8 cellular contexts compared by ENCODE assay signal in the genomic region with DNA sequence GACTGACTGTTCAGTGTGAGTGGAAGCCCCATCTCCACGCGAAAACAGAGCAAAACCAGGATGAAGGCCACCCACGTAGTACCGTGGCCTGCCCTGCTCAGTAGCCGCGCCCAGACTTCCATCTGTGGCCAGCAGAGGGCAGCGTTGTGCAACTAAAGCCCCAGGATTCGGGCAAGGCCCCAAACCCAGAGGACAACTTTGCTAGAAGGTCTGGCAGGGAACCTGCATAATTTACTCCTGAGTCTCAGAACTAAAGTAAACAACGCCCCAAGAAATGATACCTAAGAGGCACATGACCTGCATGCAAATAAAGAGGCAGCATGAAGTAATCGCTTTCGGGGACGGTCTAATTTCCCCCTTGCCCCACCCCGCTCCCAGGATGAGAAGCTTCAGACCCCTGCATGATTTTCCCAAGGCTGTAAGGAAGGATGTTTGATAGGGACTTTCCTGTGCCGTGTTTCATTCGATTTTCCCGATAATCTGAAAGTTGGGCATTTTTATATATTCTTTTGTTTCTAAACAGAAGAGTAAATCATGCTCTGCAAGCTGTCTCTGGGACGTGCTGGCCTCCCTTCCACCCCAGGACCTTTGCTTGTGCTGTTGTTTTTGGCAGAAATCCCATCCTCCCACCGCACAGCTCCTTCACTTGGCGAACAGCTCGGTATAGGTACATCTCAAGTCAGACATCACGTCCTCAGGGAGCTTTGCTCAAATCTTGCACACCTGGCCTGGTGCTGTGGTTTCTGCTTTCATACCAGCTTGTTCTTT. TPM values are rescaled to one million over a fixed set of nuclear protein-coding genes. Genes with fewer than 3 reads are reported as not detected.
DNase-seq lines count a peak whose midpoint lies in the region; ATAC-seq and TF ChIP-seq lines count a peak whose summit lies in the region.

No MANE protein-coding gene starts in this region.

- H3K9ac ChIP-seq in MM.1S (ENCODE audit: low read length) = no peak overlapping the region

- TF ChIP-seq CTCF in MM.1S (IDR thresholded peaks at IDR 0.05; ENCODE audit: low read length) (peak; percentile 74), ascending aorta (IDR thresholded peaks at IDR 0.05) (peak; percentile 81 to 93 (median 91)), hepatocyte (IDR thresholded peaks at IDR 0.05; ENCODE audit: poor library complexity) (peak; percentile 99)

- peak; percentile 64 for DNase-seq in COR-L47 (lab: John Stamatoyannopoulos, UW)
- DNase-seq in MM.1S = peak; percentile 45
- DNase-seq in T-helper 22 cell (ENCODE audit: low read depth) = peak; percentile 33
- DNase-seq in ascending aorta (ENCODE audit: low spot score in 2 of 2) = peak; percentile 33 to 88
- peak; percentile 89 for DNase-seq in hepatocyte (ENCODE audit: low spot score)
- DNase-seq in skeletal muscle cell (ENCODE audit: low read depth) = peak; percentile 31

- H3K79me2 ChIP-seq in MM.1S (ENCODE audit: low read length) = no peaks in the 10 kb centered on the region
- no peaks in the 10 kb centered on the region for H3K79me2 ChIP-seq in hepatocyte

- peak; percentile 65 for ATAC-seq in GM21447 (IDR thresholded peaks at IDR 0.05; ENCODE audit: unreplicated experiment)
- no peak for ATAC-seq in HG03469 (IDR thresholded peaks at IDR 0.05; ENCODE audit: unreplicated experiment)

- H4K20me1 ChIP-seq in MM.1S (ENCODE audit: insufficient read depth, low read length) = no peaks in the 10 kb centered on the region
- no peaks in the 10 kb centered on the region for H4K20me1 ChIP-seq in hepatocyte (ENCODE audit: insufficient read depth, poor library complexity, severe bottlenecking)

- H3K9me2 ChIP-seq in MM.1S (replicated peaks; ENCODE audit: insufficient read depth, low read length) (no peaks in the 10 kb centered on the region), hepatocyte (replicated peaks; ENCODE audit: insufficient read depth) (no peaks in the 10 kb centered on the region)

- H3K27me3 ChIP-seq in MM.1S (replicated peaks; ENCODE audit: insufficient read depth, low read length) (no peaks in the 10 kb centered on the region), ascending aorta (no peaks in the 10 kb centered on the region), hepatocyte (no peaks in the 10 kb centered on the region)

- H3K4me2 ChIP-seq in MM.1S (ENCODE audit: low read depth, low read length) (peak overlapping the region; percentile 24; the same call in 1 of the 2 replicates), hepatocyte (no peak overlapping the region)

- no peak overlapping the region for H3K27ac ChIP-seq in MM.1S (ENCODE audit: low read length)
- H3K27ac ChIP-seq in ascending aorta = no peak overlapping the region
- peak overlapping the region; percentile 26 for H3K27ac ChIP-seq in hepatocyte

- H3K9me3 ChIP-seq in MM.1S (replicated peaks; ENCODE audit: insufficient read depth, low read length) (no peaks in the 10 kb centered on the region), ascending aorta (no peaks in the 10 kb centered on the region), hepatocyte (ENCODE audit: low read depth) (no peaks in the 10 kb centered on the region)

- H3K36me3 ChIP-seq in MM.1S (replicated peaks; ENCODE audit: insufficient read depth, low read length) = no peaks in the 10 kb centered on the region
- no peaks in the 10 kb centered on the region for H3K36me3 ChIP-seq in ascending aorta
- H3K36me3 ChIP-seq in hepatocyte (replicated peaks; ENCODE audit: insufficient read depth, low read depth) = no peaks in the 10 kb centered on the region

- 40% methylated on average over 21 of the region's 21 CpGs for WGBS in hepatocyte (ENCODE audit: low lambda C conversion rate, missing lambda C conversion rate)

- intact Hi-C loops in ascending aorta (cut with DNase I) = loop anchor here (1.0 to 5.0 kb wide), 3 partner anchors 53 to 236 kb away; a partner anchor contains a TSS

- H3K4me3 ChIP-seq in MM.1S (ENCODE audit: low read length) (no peak overlapping the region), ascending aorta (no peak overlapping the region), hepatocyte (no peak overlapping the region), skeletal muscle cell (ENCODE audit: low read depth, low read length) (no peak overlapping the region)

- no peaks in the 10 kb centered on the region for H3F3A ChIP-seq in MM.1S (ENCODE audit: insufficient read depth, low read length)

- H3K4me1 ChIP-seq in MM.1S (ENCODE audit: low read length) (no peaks in the 10 kb centered on the region), ascending aorta (no peaks in the 10 kb centered on the region), hepatocyte (ENCODE audit: insufficient read depth) (no peaks in the 10 kb centered on the region)

- no peak overlapping the region for H2AFZ ChIP-seq in MM.1S (ENCODE audit: low read length)
- H2AFZ ChIP-seq in hepatocyte = peak overlapping the region; percentile 72

RNA-seq across cellular contexts. Expression of a gene that starts 18.6 kb away (rescaled TPM):
- 13.5 TPM for total RNA-seq in ascending aorta
- total RNA-seq in hepatocyte = 26.7 and 26.9 TPM in 2 replicates
- polyA plus RNA-seq in hepatocyte = 375 and 384 TPM in 2 replicates

Comparison
In these comparisons a context has a peak if more than half of its experiments do, and no peak if none do; other contexts are left out.
1. DNase-seq: peak in every context shown above with its lines; median percentile 89 in hepatocyte; 64 in COR-L47; 60 in ascending aorta; 45 in MM.1S; 33 in T-helper 22 cell; 31 in skeletal muscle cell.